Comparison of ENCODE assay signal across 14 cellular contexts in genomic region chr15:66832679-66833078, GRCh38.
DNase-seq lines count a peak whose midpoint lies in the region; ATAC-seq and TF ChIP-seq lines count a peak whose summit lies in the region.
"Had no signal": no experiment of that assay in that cellular context is flagged by ENCODE, and none has a peak within 500 bp of the region (broad histone marks: within the 10 kb centered on the region; RNA-seq: fewer than 3 reads in every experiment).

No MANE protein-coding gene starts in this region.

- no peak overlapping the region for H3K27ac Mint-ChIP-seq in activated T-helper 1 cell treated with anti-CD3 and anti-CD28 coated beads, Interleukin-12 subunit alpha, Interleukin-12 subunit beta, Interleukin-2, Interleukin-4 antibody, amounts not matched to agents 30 ng/mL and 10 ng/mL and 1 ng/mL, durations not matched to agents 14 hours and 24 hours and 36 hours
- H3K27ac Mint-ChIP-seq: CD4-positive, alpha-beta T cell; stimulated activated effector memory CD8-positive, alpha-beta T cell treated with anti-CD3 and anti-CD28 coated beads, Interleukin-12 subunit alpha, Interleukin-12 subunit beta, amount 100 ng/mL, for 72 hours had no signal

- H3K36me3 ChIP-seq in RWPE2 (ENCODE audit: low read depth): no peaks in the 10 kb centered on the region
- H3K36me3 ChIP-seq: WERI-Rb-1 had no signal

- peak overlapping the region; percentile 30 for H3K27ac ChIP-seq in RWPE2 (ENCODE audit: poor library complexity, severe bottlenecking)
- H3K27ac ChIP-seq: WERI-Rb-1 had no signal

- peak; percentile 13; the same call in 2 of the 3 replicates for ATAC-seq in RWPE2 (ENCODE audit: low read depth)
- ATAC-seq: activated T-cell treated with anti-CD3 and anti-CD28 coated beads, Interleukin-2, amount 50 U/mL, for 4 hours; stimulated activated effector memory CD8-positive, alpha-beta T cell treated with anti-CD3 and anti-CD28 coated beads, Interleukin-12 subunit alpha, Interleukin-12 subunit beta, amount 100 ng/mL, for 72 hours had no signal

- H3K36me3 Mint-ChIP-seq in activated T-helper 1 cell treated with anti-CD3 and anti-CD28 coated beads, Interleukin-12 subunit alpha, Interleukin-12 subunit beta, Interleukin-2, Interleukin-4 antibody, amounts not matched to agents 30 ng/mL and 10 ng/mL and 1 ng/mL, durations not matched to agents 14 hours and 24 hours and 36 hours (ENCODE audit: low read depth): no peaks in the 10 kb centered on the region
- H3K36me3 Mint-ChIP-seq: stimulated activated effector memory CD8-positive, alpha-beta T cell treated with anti-CD3 and anti-CD28 coated beads, Interleukin-12 subunit alpha, Interleukin-12 subunit beta, amount 100 ng/mL, for 72 hours had no signal

- no peak for TF ChIP-seq RAD21 in Ishikawa (IDR thresholded peaks at IDR 0.05; ENCODE audit: low read depth)

- no peaks in the 10 kb centered on the region for H3K9me3 ChIP-seq in RWPE2 (ENCODE audit: severe bottlenecking)

- no peak for TF ChIP-seq POLR2A in erythroblast (IDR thresholded peaks at IDR 0.05; ENCODE audit: low read length)

- intact Hi-C loops in activated T-helper 1 cell treated with anti-CD3 and anti-CD28 coated beads, Interleukin-12 subunit alpha, Interleukin-12 subunit beta, Interleukin-2, Interleukin-4 antibody, amounts not matched to agents 30 ng/mL and 10 ng/mL and 1 ng/mL, durations not matched to agents 14 hours and 24 hours and 36 hours (cut with micrococcal nuclease): no loop called here

- DNase-seq in AML-193 (lab: John Stamatoyannopoulos, UW) (peak; percentile 90 to 91), RWPE2 (ENCODE audit: low spot score) (peak; percentile 43), foreskin fibroblast (peak; percentile 91 to 93), NCI-H1930 (lab: John Stamatoyannopoulos, UW) (no peak), erythroblast (lab: John Stamatoyannopoulos, UW) (no peak), DMS79 (lab: John Stamatoyannopoulos, UW) (no peak)
- no peak for DNase-seq in activated T-helper 1 cell treated with anti-CD3 and anti-CD28 coated beads, Interleukin-12 subunit alpha, Interleukin-12 subunit beta, Interleukin-2, Interleukin-4 antibody, amounts not matched to agents 30 ng/mL and 10 ng/mL and 1 ng/mL, durations not matched to agents 14 hours and 24 hours and 36 hours (ENCODE audit: low spot score)
- DNase-seq: activated T-cell treated with anti-CD3 and anti-CD28 coated beads, Interleukin-2, amount 50 U/mL, for 4 hours; CD4-positive, alpha-beta T cell; RPMI8226; stimulated activated CD4-positive, alpha-beta T cell treated with anti-CD3 and anti-CD28 coated beads, Interleukin-1b, Interleukin-23, amount 100 ng/mL, for 48 hours; WERI-Rb-1 had no signal

- peaks cover 2% of the 10 kb centered on the region for H3K27me3 Mint-ChIP-seq in activated T-helper 1 cell treated with anti-CD3 and anti-CD28 coated beads, Interleukin-12 subunit alpha, Interleukin-12 subunit beta, Interleukin-2, Interleukin-4 antibody, amounts not matched to agents 30 ng/mL and 10 ng/mL and 1 ng/mL, durations not matched to agents 14 hours and 24 hours and 36 hours (ENCODE audit: insufficient read depth)

- H3K27me3 ChIP-seq in RWPE2 (ENCODE audit: insufficient read depth, poor library complexity, severe bottlenecking): no peaks in the 10 kb centered on the region

- H3K4me3 Mint-ChIP-seq in activated T-helper 1 cell treated with anti-CD3 and anti-CD28 coated beads, Interleukin-12 subunit alpha, Interleukin-12 subunit beta, Interleukin-2, Interleukin-4 antibody, amounts not matched to agents 30 ng/mL and 10 ng/mL and 1 ng/mL, durations not matched to agents 14 hours and 24 hours and 36 hours: no peak overlapping the region
- H3K4me3 Mint-ChIP-seq: activated T-cell treated with anti-CD3 and anti-CD28 coated beads, Interleukin-2, amount 50 U/mL, for 4 hours; CD4-positive, alpha-beta T cell; stimulated activated effector memory CD8-positive, alpha-beta T cell treated with anti-CD3 and anti-CD28 coated beads, Interleukin-12 subunit alpha, Interleukin-12 subunit beta, amount 100 ng/mL, for 72 hours had no signal

- H3K4me3 ChIP-seq in RWPE2 (ENCODE audit: severe bottlenecking) (no peak overlapping the region), foreskin fibroblast (ENCODE audit: low read depth in 1 of 2, low read length in 2 of 2) (no peak overlapping the region)

- H3K9me3 Mint-ChIP-seq in activated T-helper 1 cell treated with anti-CD3 and anti-CD28 coated beads, Interleukin-12 subunit alpha, Interleukin-12 subunit beta, Interleukin-2, Interleukin-4 antibody, amounts not matched to agents 30 ng/mL and 10 ng/mL and 1 ng/mL, durations not matched to agents 14 hours and 24 hours and 36 hours: no peaks in the 10 kb centered on the region
- H3K9me3 Mint-ChIP-seq: activated T-cell treated with anti-CD3 and anti-CD28 coated beads, Interleukin-2, amount 50 U/mL, for 4 hours; CD4-positive, alpha-beta T cell; stimulated activated effector memory CD8-positive, alpha-beta T cell treated with anti-CD3 and anti-CD28 coated beads, Interleukin-12 subunit alpha, Interleukin-12 subunit beta, amount 100 ng/mL, for 72 hours had no signal

- peaks cover 20% of the 10 kb centered on the region for H3K4me1 ChIP-seq in RWPE2 (ENCODE audit: insufficient read depth, poor library complexity, severe bottlenecking)

- TF ChIP-seq EP300 in Ishikawa (IDR thresholded peaks at IDR 0.05; ENCODE audit: borderline replicate concordance): no peak

- no peaks in the 10 kb centered on the region for H3K4me1 Mint-ChIP-seq in activated T-helper 1 cell treated with anti-CD3 and anti-CD28 coated beads, Interleukin-12 subunit alpha, Interleukin-12 subunit beta, Interleukin-2, Interleukin-4 antibody, amounts not matched to agents 30 ng/mL and 10 ng/mL and 1 ng/mL, durations not matched to agents 14 hours and 24 hours and 36 hours (ENCODE audit: low read depth)
- H3K4me1 Mint-ChIP-seq: stimulated activated effector memory CD8-positive, alpha-beta T cell treated with anti-CD3 and anti-CD28 coated beads, Interleukin-12 subunit alpha, Interleukin-12 subunit beta, amount 100 ng/mL, for 72 hours had no signal

- no peak for TF ChIP-seq CTCF in RWPE2 (IDR thresholded peaks at IDR 0.05; ENCODE audit: poor library complexity, severe bottlenecking)
- no peak for TF ChIP-seq CTCF in foreskin fibroblast (IDR thresholded peaks at IDR 0.05; ENCODE audit: low read depth, low read length)

TF ChIP-seq in Ishikawa, 13 proteins besides CTCF, POLR2A, EP300 and RAD21:
- TF ChIP-seq EGR1 (IDR thresholded peaks at IDR 0.05): no peak
- 0 out of 2 replicates have a peak, but pooled peaks have one; percentile 20 for TF ChIP-seq CEBPB (IDR thresholded peaks at IDR 0.05)

Comparison
In these comparisons a context has a peak if more than half of its experiments do, and no peak if none do; other contexts are left out.
1. DNase-seq: peak in AML-193 (2 of 2), RWPE2 (single experiment) and foreskin fibroblast (2 of 2); none in NCI-H1930 (0 of 2), activated T-helper 1 cell treated with anti-CD3 and anti-CD28 coated beads, Interleukin-12 subunit alpha, Interleukin-12 subunit beta, Interleukin-2, Interleukin-4 antibody, amounts not matched to agents 30 ng/mL and 10 ng/mL and 1 ng/mL, durations not matched to agents 14 hours and 24 hours and 36 hours (single experiment), erythroblast (0 of 2) and DMS79 (single experiment).